In the genomic region with DNA sequence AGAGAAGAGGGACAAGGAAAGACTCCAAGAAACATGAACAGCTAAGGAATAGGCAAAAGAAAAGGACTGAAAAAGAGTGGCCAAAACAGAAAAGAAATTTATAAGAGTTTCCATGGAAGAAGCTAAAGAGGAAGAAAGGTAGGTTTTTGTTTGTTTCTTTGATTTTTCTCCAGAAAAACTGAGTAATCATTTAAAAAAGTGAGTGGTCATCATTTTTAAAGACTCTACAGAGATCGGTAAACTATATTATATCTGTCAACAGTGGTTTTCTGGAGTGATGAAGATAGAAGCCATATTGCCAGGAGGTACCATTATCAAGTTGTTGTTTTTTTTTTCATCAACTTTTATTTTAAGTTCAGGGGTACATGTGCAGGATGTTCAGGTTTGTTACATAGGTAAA, we compare ENCODE assay signal across 4 cellular contexts.
TF ChIP-seq lines count a peak whose summit lies in the region.

No MANE protein-coding gene starts in this region.

TF ChIP-seq in HepG2, 621 proteins besides CTCF, POLR2A, EP300 and RAD21:
- no peak for TF ChIP-seq CBX1 (IDR thresholded peaks at IDR 0.05; ENCODE audit: low read depth)
- TF ChIP-seq MAFK (conservative IDR thresholded peaks at IDR 0.05 in 1 of 2, IDR thresholded peaks at IDR 0.05 in 1 of 2; ENCODE audit: low read length in 2 of 2): peak; percentile 50 to 83; a peak in 3 of 4 replicates
- TF ChIP-seq, protein P1, sequence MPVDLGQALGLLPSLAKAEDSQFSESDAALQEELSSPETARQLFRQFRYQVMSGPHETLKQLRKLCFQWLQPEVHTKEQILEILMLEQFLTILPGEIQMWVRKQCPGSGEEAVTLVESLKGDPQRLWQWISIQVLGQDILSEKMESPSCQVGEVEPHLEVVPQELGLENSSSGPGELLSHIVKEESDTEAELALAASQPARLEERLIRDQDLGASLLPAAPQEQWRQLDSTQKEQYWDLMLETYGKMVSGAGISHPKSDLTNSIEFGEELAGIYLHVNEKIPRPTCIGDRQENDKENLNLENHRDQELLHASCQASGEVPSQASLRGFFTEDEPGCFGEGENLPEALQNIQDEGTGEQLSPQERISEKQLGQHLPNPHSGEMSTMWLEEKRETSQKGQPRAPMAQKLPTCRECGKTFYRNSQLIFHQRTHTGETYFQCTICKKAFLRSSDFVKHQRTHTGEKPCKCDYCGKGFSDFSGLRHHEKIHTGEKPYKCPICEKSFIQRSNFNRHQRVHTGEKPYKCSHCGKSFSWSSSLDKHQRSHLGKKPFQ (CRISPR knock-in tag; IDR thresholded peaks at IDR 0.05; ENCODE audit: insufficient replicate concordance): no peak
- no peak for TF ChIP-seq SYNCRIP (IDR thresholded peaks at IDR 0.05; ENCODE audit: insufficient read depth, low read depth, low read length)
- peak; percentile 83 for TF ChIP-seq MAFF (IDR thresholded peaks at IDR 0.05; ENCODE audit: low read depth, low read length)
- no peak for TF ChIP-seq ONECUT2 (CRISPR knock-in tag; IDR thresholded peaks at IDR 0.05)
- TF ChIP-seq, protein P2, sequence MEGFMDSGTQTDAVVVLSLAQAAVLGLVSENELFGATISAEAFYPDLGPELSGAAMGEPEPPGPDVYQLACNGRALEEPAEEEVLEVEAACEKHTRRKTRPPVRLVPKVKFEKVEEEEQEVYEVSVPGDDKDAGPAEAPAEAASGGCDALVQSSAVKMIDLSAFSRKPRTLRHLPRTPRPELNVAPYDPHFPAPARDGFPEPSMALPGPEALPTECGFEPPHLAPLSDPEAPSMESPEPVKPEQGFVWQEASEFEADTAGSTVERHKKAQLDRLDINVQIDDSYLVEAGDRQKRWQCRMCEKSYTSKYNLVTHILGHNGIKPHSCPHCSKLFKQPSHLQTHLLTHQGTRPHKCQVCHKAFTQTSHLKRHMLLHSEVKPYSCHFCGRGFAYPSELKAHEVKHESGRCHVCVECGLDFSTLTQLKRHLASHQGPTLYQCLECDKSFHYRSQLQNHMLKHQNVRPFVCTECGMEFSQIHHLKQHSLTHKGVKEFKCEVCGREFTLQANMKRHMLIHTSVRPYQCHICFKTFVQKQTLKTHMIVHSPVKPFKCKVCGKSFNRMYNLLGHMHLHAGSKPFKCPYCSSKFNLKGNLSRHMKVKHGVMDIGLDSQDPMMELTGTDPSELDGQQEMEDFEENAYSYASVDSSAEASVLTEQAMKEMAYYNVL (CRISPR knock-in tag; IDR thresholded peaks at IDR 0.05; ENCODE audit: borderline replicate concordance): no peak
- TF ChIP-seq, protein P3, sequence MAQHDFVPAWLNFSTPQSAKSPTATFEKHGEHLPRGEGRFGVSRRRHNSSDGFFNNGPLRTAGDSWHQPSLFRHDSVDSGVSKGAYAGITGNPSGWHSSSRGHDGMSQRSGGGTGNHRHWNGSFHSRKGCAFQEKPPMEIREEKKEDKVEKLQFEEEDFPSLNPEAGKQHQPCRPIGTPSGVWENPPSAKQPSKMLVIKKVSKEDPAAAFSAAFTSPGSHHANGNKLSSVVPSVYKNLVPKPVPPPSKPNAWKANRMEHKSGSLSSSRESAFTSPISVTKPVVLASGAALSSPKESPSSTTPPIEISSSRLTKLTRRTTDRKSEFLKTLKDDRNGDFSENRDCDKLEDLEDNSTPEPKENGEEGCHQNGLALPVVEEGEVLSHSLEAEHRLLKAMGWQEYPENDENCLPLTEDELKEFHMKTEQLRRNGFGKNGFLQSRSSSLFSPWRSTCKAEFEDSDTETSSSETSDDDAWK (CRISPR knock-in tag; IDR thresholded peaks at IDR 0.05): no peak

TF ChIP-seq in A549, 52 proteins besides CTCF, POLR2A, EP300 and RAD21:
- TF ChIP-seq JUN (IDR thresholded peaks at IDR 0.05): no peak
- no peak for TF ChIP-seq MAZ (IDR thresholded peaks at IDR 0.05; ENCODE audit: borderline replicate concordance, low read depth, low read length)
- TF ChIP-seq, protein P4, sequence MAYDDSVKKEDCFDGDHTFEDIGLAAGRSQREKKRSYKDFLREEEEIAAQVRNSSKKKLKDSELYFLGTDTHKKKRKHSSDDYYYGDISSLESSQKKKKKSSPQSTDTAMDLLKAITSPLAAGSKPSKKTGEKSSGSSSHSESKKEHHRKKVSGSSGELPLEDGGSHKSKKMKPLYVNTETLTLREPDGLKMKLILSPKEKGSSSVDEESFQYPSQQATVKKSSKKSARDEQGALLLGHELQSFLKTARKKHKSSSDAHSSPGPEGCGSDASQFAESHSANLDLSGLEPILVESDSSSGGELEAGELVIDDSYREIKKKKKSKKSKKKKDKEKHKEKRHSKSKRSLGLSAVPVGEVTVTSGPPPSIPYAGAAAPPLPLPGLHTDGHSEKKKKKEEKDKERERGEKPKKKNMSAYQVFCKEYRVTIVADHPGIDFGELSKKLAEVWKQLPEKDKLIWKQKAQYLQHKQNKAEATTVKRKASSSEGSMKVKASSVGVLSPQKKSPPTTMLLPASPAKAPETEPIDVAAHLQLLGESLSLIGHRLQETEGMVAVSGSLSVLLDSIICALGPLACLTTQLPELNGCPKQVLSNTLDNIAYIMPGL (CRISPR knock-in tag; IDR thresholded peaks at IDR 0.05; ENCODE audit: borderline replicate concordance): no peak
- TF ChIP-seq HEYL (CRISPR knock-in tag; IDR thresholded peaks at IDR 0.05): no peak
- peak; percentile 71 for TF ChIP-seq MAFK (IDR thresholded peaks at IDR 0.05; ENCODE audit: partially characterized antibody)
- TF ChIP-seq CHD4 (IDR thresholded peaks at IDR 0.05; ENCODE audit: borderline replicate concordance): no peak
- no peak for TF ChIP-seq ZC3H11A (IDR thresholded peaks at IDR 0.05)

TF ChIP-seq in IMR-90, 13 proteins besides CTCF, POLR2A, EP300 and RAD21:
- TF ChIP-seq SMC3 (IDR thresholded peaks at IDR 0.05; ENCODE audit: low read depth, low read length): no peak
- no peak for TF ChIP-seq NFE2L2 (IDR thresholded peaks at IDR 0.05; ENCODE audit: low read depth, low read length)
- TF ChIP-seq CEBPB (IDR thresholded peaks at IDR 0.05; ENCODE audit: low read depth, low read length): no peak
- TF ChIP-seq RCOR1 (IDR thresholded peaks at IDR 0.05; ENCODE audit: insufficient replicate concordance, low read length): no peak
- peak; percentile 50; the same call in 1 of the 2 replicates for TF ChIP-seq MAFK (IDR thresholded peaks at IDR 0.05; ENCODE audit: low read depth, low read length)
TF ChIP-seq in IMR-90: peak in this region for 1.

TF ChIP-seq in K562, 482 proteins besides CTCF, POLR2A, EP300 and RAD21:
- TF ChIP-seq ZNF316 (IDR thresholded peaks at IDR 0.05) (peak; percentile 83), MAFG (tag; conservative IDR thresholded peaks at IDR 0.05) (peak; percentile 38), C11orf30 (IDR thresholded peaks at IDR 0.05; ENCODE audit: low read depth) (peak; percentile 63), MAFF (IDR thresholded peaks at IDR 0.05; ENCODE audit: low read length) (peak; percentile 24; the same call in 1 of the 2 replicates)
- TF ChIP-seq, protein P5, sequence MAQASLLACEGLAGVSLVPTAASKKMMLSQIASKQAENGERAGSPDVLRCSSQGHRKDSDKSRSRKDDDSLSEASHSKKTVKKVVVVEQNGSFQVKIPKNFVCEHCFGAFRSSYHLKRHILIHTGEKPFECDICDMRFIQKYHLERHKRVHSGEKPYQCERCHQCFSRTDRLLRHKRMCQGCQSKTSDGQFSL (CRISPR knock-in tag; IDR thresholded peaks at IDR 0.05): no peak
- TF ChIP-seq, protein P5 (tag; IDR thresholded peaks at IDR 0.05): no peak
- TF ChIP-seq, protein P6, sequence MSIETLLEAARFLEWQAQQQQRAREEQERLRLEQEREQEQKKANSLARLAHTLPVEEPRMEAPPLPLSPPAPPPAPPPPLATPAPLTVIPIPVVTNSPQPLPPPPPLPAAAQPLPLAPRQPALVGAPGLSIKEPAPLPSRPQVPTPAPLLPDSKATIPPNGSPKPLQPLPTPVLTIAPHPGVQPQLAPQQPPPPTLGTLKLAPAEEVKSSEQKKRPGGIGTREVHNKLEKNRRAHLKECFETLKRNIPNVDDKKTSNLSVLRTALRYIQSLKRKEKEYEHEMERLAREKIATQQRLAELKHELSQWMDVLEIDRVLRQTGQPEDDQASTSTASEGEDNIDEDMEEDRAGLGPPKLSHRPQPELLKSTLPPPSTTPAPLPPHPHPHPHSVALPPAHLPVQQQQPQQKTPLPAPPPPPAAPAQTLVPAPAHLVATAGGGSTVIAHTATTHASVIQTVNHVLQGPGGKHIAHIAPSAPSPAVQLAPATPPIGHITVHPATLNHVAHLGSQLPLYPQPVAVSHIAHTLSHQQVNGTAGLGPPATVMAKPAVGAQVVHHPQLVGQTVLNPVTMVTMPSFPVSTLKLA (conservative IDR thresholded peaks at IDR 0.05): no peak
TF ChIP-seq in K562: peak in this region for 4.
